1 cellular context compared by ENCODE assay signal in genomic region chr1:160619742-160620277, GRCh38.
TF ChIP-seq lines count a peak whose summit lies in the region.

No MANE protein-coding gene starts in this region.

TF ChIP-seq in GM12878, 131 proteins besides CTCF, POLR2A, EP300 and RAD21:
- TF ChIP-seq, protein P1, sequence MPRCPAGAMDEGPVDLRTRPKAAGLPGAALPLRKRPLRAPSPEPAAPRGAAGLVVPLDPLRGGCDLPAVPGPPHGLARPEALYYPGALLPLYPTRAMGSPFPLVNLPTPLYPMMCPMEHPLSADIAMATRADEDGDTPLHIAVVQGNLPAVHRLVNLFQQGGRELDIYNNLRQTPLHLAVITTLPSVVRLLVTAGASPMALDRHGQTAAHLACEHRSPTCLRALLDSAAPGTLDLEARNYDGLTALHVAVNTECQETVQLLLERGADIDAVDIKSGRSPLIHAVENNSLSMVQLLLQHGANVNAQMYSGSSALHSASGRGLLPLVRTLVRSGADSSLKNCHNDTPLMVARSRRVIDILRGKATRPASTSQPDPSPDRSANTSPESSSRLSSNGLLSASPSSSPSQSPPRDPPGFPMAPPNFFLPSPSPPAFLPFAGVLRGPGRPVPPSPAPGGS (IDR thresholded peaks at IDR 0.05; ENCODE audit: borderline replicate concordance, insufficient read depth, low read depth, low read length, poor library complexity, severe bottlenecking), result peak; percentile 9
- TF ChIP-seq PML (IDR thresholded peaks at IDR 0.05; ENCODE audit: low read length) (peak; percentile 59), WRNIP1 (IDR thresholded peaks at IDR 0.05; ENCODE audit: borderline replicate concordance, low read depth, low read length) (no peak), PRDM15 (CRISPR knock-in tag; IDR thresholded peaks at IDR 0.05) (0 out of 2 replicates have a peak, but pooled peaks have one; percentile 12), CREB1 (IDR thresholded peaks at IDR 0.05; ENCODE audit: low read depth) (0 out of 2 replicates have a peak, but pooled peaks have one; percentile 6), KAT2A (conservative IDR thresholded peaks at IDR 0.05; ENCODE audit: control insufficient read depth, low read depth, low read length) (no peak), SMC3 (IDR thresholded peaks at IDR 0.05; ENCODE audit: borderline replicate concordance, low read length) (no peak), TCF3 (IDR thresholded peaks at IDR 0.05; ENCODE audit: borderline replicate concordance, insufficient read depth, low read depth, low read length) (no peak), RFX5 (IDR thresholded peaks at IDR 0.05; ENCODE audit: low read depth, low read length) (no peak), NR2C2 (IDR thresholded peaks at IDR 0.05; ENCODE audit: borderline replicate concordance, control insufficient read depth, insufficient read length, low read depth) (no peak), POLR2AphosphoS5 (IDR thresholded peaks at IDR 0.05; ENCODE audit: low read length) (peak; percentile 62)
